18 cellular contexts compared by ENCODE assay signal in the genomic region with DNA sequence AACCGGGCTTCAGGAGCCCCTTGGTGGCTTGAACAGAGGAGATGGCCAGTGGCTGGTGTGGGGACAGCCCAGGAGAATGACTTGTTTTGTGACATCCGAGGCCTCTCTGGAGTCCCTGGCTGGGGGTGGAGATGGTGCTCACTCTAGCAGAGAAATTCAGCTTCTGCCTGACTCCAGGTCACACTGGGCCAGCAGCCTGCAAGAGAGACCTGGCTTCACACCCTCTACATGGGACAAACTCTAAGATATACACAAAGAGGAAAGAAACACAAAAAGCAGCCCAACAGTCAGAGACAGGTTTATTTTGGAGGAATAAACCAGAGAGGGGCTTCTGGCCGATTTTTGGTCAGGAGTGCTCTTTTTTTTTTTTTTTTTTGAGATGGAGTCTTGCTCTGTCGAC.
A peak's percentile ranks its signal among the peaks of the same experiment; 100 is the strongest.
DNase-seq lines count a peak whose midpoint lies in the region; ATAC-seq lines count a peak whose summit lies in the region.
"Had no signal": no experiment of that assay in that cellular context is flagged by ENCODE, and none has a peak within 500 bp of the region (broad histone marks: within the 10 kb centered on the region; RNA-seq: fewer than 3 reads in every experiment).

No MANE protein-coding gene starts in this region.

- CTCF ChIA-PET in activated CD8-positive, alpha-beta memory T cell treated with anti-CD3 and anti-CD28 coated beads, Interleukin-2, amount 10 ng/mL, durations not matched to agents 7 days and 5 days (lab: Charles Lee), result interaction anchor here (0.6 kb wide), 1 partner anchor 770 kb away, joined by 3 read pairs; no protein-coding TSS in a partner anchor

- no peak overlapping the region for H2AFZ ChIP-seq in neuronal stem cell (ENCODE audit: low read length)
- H2AFZ ChIP-seq: PC-9 had no signal

- H3K27ac ChIP-seq in aorta (ENCODE audit: low read depth in 1 of 2, low read length in 2 of 2) (no peak overlapping the region), neuronal stem cell (replicated peaks; ENCODE audit: low read length) (no peak overlapping the region)
- H3K27ac ChIP-seq: PC-9, RWPE1, SK-N-MC had no signal

- H3K4ac ChIP-seq in neuronal stem cell (ENCODE audit: low read length), result no peak overlapping the region

- H3K4me2 ChIP-seq in neuronal stem cell (ENCODE audit: insufficient read depth, low read length, poor library complexity, severe bottlenecking), result no peak overlapping the region
- H3K4me2 ChIP-seq: PC-9 had no signal

- H2BK15ac ChIP-seq in neuronal stem cell (ENCODE audit: low read length), result no peak overlapping the region

- H3K36me3 Mint-ChIP-seq in activated CD8-positive, alpha-beta memory T cell treated with anti-CD3 and anti-CD28 coated beads, Interleukin-2, amount 10 ng/mL, durations not matched to agents 7 days and 5 days, result no peaks in the 10 kb centered on the region

- H3K18ac ChIP-seq in neuronal stem cell (ENCODE audit: low read length), result no peak overlapping the region

- no peak overlapping the region for H2BK120ac ChIP-seq in neuronal stem cell (ENCODE audit: low read depth, low read length)

- H3K4me3 ChIP-seq in aorta (ENCODE audit: low read length in 2 of 2), result no peak overlapping the region
- H3K4me3 ChIP-seq in neuronal stem cell (ENCODE audit: low read length in 2 of 2), result no peak overlapping the region
- H3K4me3 ChIP-seq: PC-9, SK-N-MC had no signal

- no peaks in the 10 kb centered on the region for H3K4me1 ChIP-seq in aorta (ENCODE audit: control insufficient read depth in 1 of 2, insufficient read depth in 2 of 2, low read length in 2 of 2)
- peaks cover 0 to 2% of the 10 kb centered on the region in 2 donors for H3K4me1 ChIP-seq in neuronal stem cell (ENCODE audit: control insufficient read depth in 2 of 2, insufficient read depth in 1 of 2, low read depth in 1 of 2, low read length in 2 of 2)
- H3K4me1 ChIP-seq: BE2C had no signal

- H3K9me3 Mint-ChIP-seq in activated CD8-positive, alpha-beta memory T cell treated with anti-CD3 and anti-CD28 coated beads, Interleukin-2, amount 10 ng/mL, durations not matched to agents 7 days and 5 days (ENCODE audit: low read depth), result no peaks in the 10 kb centered on the region

- no peak overlapping the region for H3K9ac ChIP-seq in neuronal stem cell (ENCODE audit: low read depth, low read length, poor library complexity)

- peaks cover 2% of the 10 kb centered on the region for H3K9me3 ChIP-seq in aorta (ENCODE audit: control insufficient read depth, low read length)
- H3K9me3 ChIP-seq in neuronal stem cell (replicated peaks in 1 of 2; ENCODE audit: control insufficient read depth in 2 of 2, insufficient read depth in 1 of 2, low read depth in 1 of 2, low read length in 2 of 2), result peaks cover 6 to 16% of the 10 kb centered on the region in 2 donors

- no peak overlapping the region for H3K23ac ChIP-seq in neuronal stem cell (ENCODE audit: low read depth, low read length, poor library complexity)

- no peak overlapping the region for H3K27ac Mint-ChIP-seq in activated CD8-positive, alpha-beta memory T cell treated with anti-CD3 and anti-CD28 coated beads, Interleukin-2, amount 10 ng/mL, durations not matched to agents 7 days and 5 days

- intact Hi-C loops in posterior vena cava (cut with DNase I), result no loop called here
- intact Hi-C loops in aorta (cut with DNase I), result no loop called here
- intact Hi-C loops in left colon (cut with DNase I, micrococcal nuclease), result no loop called here

- ATAC-seq in activated CD8-positive, alpha-beta memory T cell treated with anti-CD3 and anti-CD28 coated beads, Interleukin-2, amount 10 ng/mL, durations not matched to agents 7 days and 5 days, result no peak
- no peak for ATAC-seq in aorta (ENCODE audit: low FRiP score)
- ATAC-seq in left colon, result no peak

- H4K8ac ChIP-seq in neuronal stem cell (ENCODE audit: low read depth, low read length), result no peak overlapping the region

- H2AK5ac ChIP-seq in neuronal stem cell (ENCODE audit: low read depth, low read length), result no peak overlapping the region

- H3K4me3 Mint-ChIP-seq in activated CD8-positive, alpha-beta memory T cell treated with anti-CD3 and anti-CD28 coated beads, Interleukin-2, amount 10 ng/mL, durations not matched to agents 7 days and 5 days, result no peak overlapping the region

- H2BK5ac ChIP-seq in neuronal stem cell (ENCODE audit: low read length), result no peak overlapping the region

- no peaks in the 10 kb centered on the region for H3K4me1 Mint-ChIP-seq in activated CD8-positive, alpha-beta memory T cell treated with anti-CD3 and anti-CD28 coated beads, Interleukin-2, amount 10 ng/mL, durations not matched to agents 7 days and 5 days

- DNase-seq in activated CD8-positive, alpha-beta memory T cell treated with anti-CD3 and anti-CD28 coated beads, Interleukin-2, amount 10 ng/mL, durations not matched to agents 7 days and 5 days, result peak; percentile 28
- DNase-seq in islet precursor cell (peak; percentile 20), posterior vena cava (ENCODE audit: low spot score) (peak; percentile 42), aorta (peak; percentile 19 to 38), UCSD-AML1 (lab: John Stamatoyannopoulos, UW; ENCODE audit: unreplicated experiment) (no peak), left colon (no peak), neuronal stem cell (ENCODE audit: low spot score) (no peak)
- DNase-seq: BE2C, DMS79, Kasumi-1, NCI-H1417 treated with DMSO at 0.1 percent for 48 hours, NCI-H187, NCI-H510A treated with DMSO at 0.1 percent for 48 hours, NCI-H748 treated with DMSO at 0.1 percent for 48 hours, SHP77 treated with DMSO at 0.1 percent for 48 hours had no signal

- H2BK12ac ChIP-seq in neuronal stem cell (ENCODE audit: low read length), result no peak overlapping the region

- no peaks in the 10 kb centered on the region for H3K27me3 ChIP-seq in aorta (ENCODE audit: control insufficient read depth in 1 of 2, insufficient read depth in 2 of 2, low read length in 1 of 2)
- no peaks in the 10 kb centered on the region for H3K27me3 ChIP-seq in neuronal stem cell (ENCODE audit: control insufficient read depth in 3 of 3, insufficient read depth in 3 of 3, low read depth in 1 of 3, low read length in 3 of 3)
- H3K27me3 ChIP-seq: BE2C had no signal

- no peak overlapping the region for H3K14ac ChIP-seq in neuronal stem cell (ENCODE audit: low read length)

- H4K91ac ChIP-seq in neuronal stem cell (ENCODE audit: low read depth, low read length, poor library complexity), result no peak overlapping the region

- H3K79me1 ChIP-seq in neuronal stem cell (ENCODE audit: low read depth, low read length), result no peaks in the 10 kb centered on the region

- H3K36me3 ChIP-seq in aorta (ENCODE audit: control insufficient read depth in 1 of 2, insufficient read depth in 2 of 2, low read length in 1 of 2), result no peaks in the 10 kb centered on the region
- H3K36me3 ChIP-seq in neuronal stem cell (replicated peaks in 1 of 2; ENCODE audit: control insufficient read depth in 2 of 2, insufficient read depth in 2 of 2, low read length in 2 of 2), result no peaks in the 10 kb centered on the region
- H3K36me3 ChIP-seq: BE2C had no signal

- 80 to 88% methylated on average over 4 of the region's 4 CpGs for WGBS in aorta, 2 donors
- no CpG with 5 or more reads among the region's 4 CpGs for WGBS in neuronal stem cell (ENCODE audit: extremely low coverage in 2 of 2, insufficient read length in 2 of 2, insufficient replicate concordance in 1 of 2), 2 donors

- peaks cover 11% of the 10 kb centered on the region for H3K27me3 Mint-ChIP-seq in activated CD8-positive, alpha-beta memory T cell treated with anti-CD3 and anti-CD28 coated beads, Interleukin-2, amount 10 ng/mL, durations not matched to agents 7 days and 5 days

Comparison
In these comparisons a context has a peak if more than half of its experiments do, and no peak if none do; other contexts are left out.
1. DNase-seq: peak in activated CD8-positive, alpha-beta memory T cell treated with anti-CD3 and anti-CD28 coated beads, Interleukin-2, amount 10 ng/mL, durations not matched to agents 7 days and 5 days (single experiment), islet precursor cell (single experiment), posterior vena cava (single experiment) and aorta (2 of 2); none in UCSD-AML1 (single experiment), left colon (0 of 2) and neuronal stem cell (single experiment).